In the genomic region with DNA sequence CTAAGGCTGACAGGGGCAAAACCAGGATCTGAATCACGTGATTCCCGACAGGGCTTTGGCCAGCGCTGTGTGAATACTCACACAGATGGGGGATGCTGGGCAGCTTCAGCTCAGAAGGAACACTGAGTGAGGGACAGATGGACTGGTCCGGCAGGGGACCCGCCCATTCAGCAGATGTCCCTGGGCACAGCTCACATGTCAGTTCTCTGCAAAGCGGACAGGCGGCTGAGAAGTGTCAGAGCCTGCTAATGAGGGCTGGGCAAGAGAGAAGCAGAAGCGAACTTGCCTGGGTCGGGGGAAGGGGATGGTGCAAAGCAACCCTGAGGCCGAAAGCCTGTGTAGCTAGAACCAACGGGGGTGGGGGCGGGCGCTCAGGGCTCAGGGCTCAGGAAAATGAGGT, we compare ENCODE assay signal across 15 cellular contexts. TPM values are rescaled to one million over a fixed set of nuclear protein-coding genes. Genes with fewer than 3 reads are reported as not detected.
DNase-seq lines count a peak whose midpoint lies in the region; ATAC-seq, FAIRE-seq and TF ChIP-seq lines count a peak whose summit lies in the region.
"Had no signal": no experiment of that assay in that cellular context is flagged by ENCODE, and none has a peak within 500 bp of the region (broad histone marks: within the 10 kb centered on the region; RNA-seq: fewer than 3 reads in every experiment).

No MANE protein-coding gene starts in this region.

- intact Hi-C loops in uterus (cut with DNase I; ENCODE audit: low total_unique reads), result no loop called here

- H3K36me3 ChIP-seq in HUES6 (ENCODE audit: control insufficient read depth, insufficient read depth, low read length) (peaks cover 24% of the 10 kb centered on the region), neuron (ENCODE audit: insufficient read depth, low read length) (no peaks in the 10 kb centered on the region), uterus (no peaks in the 10 kb centered on the region)
- H3K36me3 ChIP-seq: ascending aorta had no signal

- H3K9me3 ChIP-seq in HUES6 (ENCODE audit: control insufficient read depth, insufficient read depth, low read depth, low read length), result no peaks in the 10 kb centered on the region
- H3K9me3 ChIP-seq in neuron (ENCODE audit: low read length), result no peaks in the 10 kb centered on the region
- no peaks in the 10 kb centered on the region for H3K9me3 ChIP-seq in uterus
- H3K9me3 ChIP-seq: ascending aorta had no signal

- TF ChIP-seq CTCF in D721Med (IDR thresholded peaks at IDR 0.05; ENCODE audit: insufficient read depth, missing control alignments) (no peak), uterus (IDR thresholded peaks at IDR 0.05) (no peak)

- H3K27me3 ChIP-seq in HUES6 (ENCODE audit: control insufficient read depth, insufficient read depth, low read length) (no peaks in the 10 kb centered on the region), neuron (ENCODE audit: insufficient read depth, low read length) (no peaks in the 10 kb centered on the region), uterus (no peaks in the 10 kb centered on the region)
- H3K27me3 ChIP-seq: ascending aorta had no signal

- DNase-seq in D721Med (ENCODE audit: insufficient read length, low spot score), result peak; percentile 65
- DNase-seq in cerebellum (ENCODE audit: low spot score), result peak; percentile 92
- no peak for DNase-seq in HUDEP-2 (lab: John Stamatoyannopoulos, UW; ENCODE audit: unreplicated experiment in 76 of 76)
- DNase-seq in uterus, result no peak
- DNase-seq: activated CD4-positive, CD25-positive, alpha-beta regulatory T cell treated with anti-CD3 and anti-CD28 coated beads, Interleukin-2, amount 50 U/mL, for 72 hours; activated T-cell treated with anti-CD3 and anti-CD28 coated beads, Interleukin-2, amount 50 U/mL, for 48 hours; effector memory CD4-positive, alpha-beta T cell; foreskin melanocyte; NCI-H2029 treated with DMSO at 0.1 percent for 48 hours; T-helper 1 cell had no signal

- no peak for TF ChIP-seq POLR2A in uterus (IDR thresholded peaks at IDR 0.05)

- no peak for FAIRE-seq in D721Med (lab: Jason Lieb, UNC)
- FAIRE-seq: keratinocyte had no signal

- H3K4me3 ChIP-seq in HUES6 (ENCODE audit: low read depth, low read length) (no peak overlapping the region), neuron (ENCODE audit: low read length) (no peak overlapping the region), uterus (no peak overlapping the region)
- H3K4me3 ChIP-seq: ascending aorta had no signal

- H3K27ac ChIP-seq in HUES6 (ENCODE audit: low read depth, low read length), result no peak overlapping the region; the same call in 1 of the 2 replicates
- no peak overlapping the region for H3K27ac ChIP-seq in uterus
- H3K27ac ChIP-seq: ascending aorta had no signal

- peak overlapping the region; percentile 20 for H2AFZ ChIP-seq in neuron (ENCODE audit: low read depth, low read length)

- peak overlapping the region; percentile 27 for H3K9ac ChIP-seq in HUES6 (ENCODE audit: low read length)

- H3K4me1 ChIP-seq in HUES6 (ENCODE audit: control insufficient read depth, insufficient read depth, low read length), result peaks cover 32% of the 10 kb centered on the region
- H3K4me1 ChIP-seq in neuron (ENCODE audit: insufficient read depth, low read length), result peaks cover 21% of the 10 kb centered on the region
- H3K4me1 ChIP-seq in uterus, result no peaks in the 10 kb centered on the region

- ATAC-seq in HG02623 (IDR thresholded peaks at IDR 0.05; ENCODE audit: unreplicated experiment), result no peak

RNA-seq across cellular contexts. Expression of gene GLIS2, which starts 11.9 kb away (rescaled TPM):
- 3.2 TPM for total RNA-seq in cerebellum
- 10 to 100 TPM in 1 of 4 donors, 1 to 10 TPM in 3; 2.9 to 55.8 (median 5.1) TPM for total RNA-seq in uterus

RNA-seq across cellular contexts. Expression of gene TFAP4, which starts 31.1 kb away (rescaled TPM):
- 7.6 TPM for total RNA-seq in cerebellum
- total RNA-seq in uterus, result 10 to 100 TPM in 2 of 4 donors, 1 to 10 TPM in 2; 2.1 to 18.7 (median 8.2) TPM

RNA-seq across cellular contexts. Expression of gene PAM16, which starts 47.1 kb away (rescaled TPM):
- total RNA-seq in cerebellum (19.1 TPM), uterus (100 to 1,000 TPM in 1 of 4 donors, 10 to 100 TPM in 2, 1 to 10 TPM in 1; 8.9 to 438 (median 35.3) TPM)

Comparison
In these comparisons a context has a peak if more than half of its experiments do, and no peak if none do; other contexts are left out.
1. DNase-seq: peak in D721Med (single experiment) and cerebellum (single experiment); none in HUDEP-2 (0 of 76) and uterus (0 of 2).